Comparison of ENCODE assay signal across 8 cellular contexts in genomic region chr16:57244767-57245471, GRCh38. TPM values are rescaled to one million over a fixed set of nuclear protein-coding genes. Genes with fewer than 3 reads are reported as not detected.
A peak's percentile ranks its signal among the peaks of the same experiment; 100 is the strongest.
DNase-seq lines count a peak whose midpoint lies in the region; ATAC-seq and TF ChIP-seq lines count a peak whose summit lies in the region.

Gene ARL2BP (plus strand): TSS chr16:57245259. CDS start chr16:57245368, 109 bp downstream.

- H2AK5ac ChIP-seq in trophoblast cell (ENCODE audit: low read length), result no peak within 1 kb of the TSS

- peak within 1 kb of the TSS; percentile 85 for H2AFZ ChIP-seq in trophoblast cell (ENCODE audit: insufficient read depth, low read length, poor library complexity)

- H3K4me3 ChIP-seq in adipocyte (ENCODE audit: low read length), result peak within 1 kb of the TSS; percentile 91
- peak within 1 kb of the TSS; percentile 54 for H3K4me3 ChIP-seq in cardiac muscle cell
- peak within 1 kb of the TSS; percentile 64 for H3K4me3 ChIP-seq in trophoblast cell (ENCODE audit: low read depth, low read length)
- peak within 1 kb of the TSS; percentile 58 to 78 (median 66) for H3K4me3 ChIP-seq in transverse colon

- TF ChIP-seq CTCF in GM12872 (IDR thresholded peaks at IDR 0.05; ENCODE audit: insufficient read depth, low read depth, low read length) (0 out of 3 replicates have a peak, but pooled peaks have one; percentile 5), cardiac muscle cell (IDR thresholded peaks at IDR 0.05; ENCODE audit: low read depth, low read length) (no peak), transverse colon (IDR thresholded peaks at IDR 0.05) (peak in 1 of 5 experiments; percentile 1)

- no peak within 1 kb of the TSS for H3K23ac ChIP-seq in trophoblast cell (ENCODE audit: low read length)

- in situ Hi-C loops in transverse colon (cut with MboI; ENCODE audit: low pct_ligation_motif_present in 1 of 4, low pct_unique_long_range_greater_than_20kb in 1 of 4, low sequenced_read_pairs in 3 of 4), result no loop called here

- peak within 1 kb of the TSS; percentile 7 for H3K4ac ChIP-seq in trophoblast cell (ENCODE audit: low read depth, low read length)

- TF ChIP-seq EP300 in transverse colon (IDR thresholded peaks at IDR 0.05; ENCODE audit: low read depth), result no peak

- TF ChIP-seq POLR2A in transverse colon (IDR thresholded peaks at IDR 0.05), result peak; percentile 84

- H3K36me3 ChIP-seq in adipocyte (ENCODE audit: control insufficient read depth, insufficient read depth, low read length, severe bottlenecking), result peaks cover 35% of the 10 kb centered on the region
- H3K36me3 ChIP-seq in cardiac muscle cell, result peaks cover 23% of the 10 kb centered on the region
- H3K36me3 ChIP-seq in trophoblast cell (ENCODE audit: control insufficient read depth in 1 of 2, insufficient read depth in 2 of 2, low read length in 2 of 2), result peaks cover 4 to 8% of the 10 kb centered on the region in 2 experiments
- peaks cover 0 to 23% (median 10%) of the 10 kb centered on the region in 4 donors for H3K36me3 ChIP-seq in transverse colon

- peak within 1 kb of the TSS; percentile 36 for H4K12ac ChIP-seq in trophoblast cell (ENCODE audit: low read depth, low read length)

- H3K9ac ChIP-seq in adipocyte (ENCODE audit: low read length) (peak within 1 kb of the TSS; percentile 94), trophoblast cell (ENCODE audit: low read length) (peak within 1 kb of the TSS; percentile 64)

- intact Hi-C loops in transverse colon (cut with DNase I; ENCODE audit: low total_unique reads), result no loop called here

- H4K91ac ChIP-seq in trophoblast cell (ENCODE audit: low read depth, low read length), result peak within 1 kb of the TSS; percentile 58

- peak within 1 kb of the TSS; percentile 7 for H3K18ac ChIP-seq in trophoblast cell (ENCODE audit: low read length)

- H3K4me2 ChIP-seq in trophoblast cell (ENCODE audit: low read length), result peak within 1 kb of the TSS; percentile 87

- peak within 1 kb of the TSS; percentile 65 for H2BK120ac ChIP-seq in trophoblast cell (ENCODE audit: insufficient read depth, low read length, poor library complexity)

- H2BK5ac ChIP-seq in trophoblast cell (ENCODE audit: low read depth, low read length, poor library complexity), result peak within 1 kb of the TSS; percentile 18

- DNase-seq in NCI-H1417 treated with DMSO at 0.1 percent for 48 hours (lab: John Stamatoyannopoulos, UW) (peak; percentile 91), SW480 (ENCODE audit: low spot score) (peak; percentile 94), adipocyte (ENCODE audit: low read depth) (peak; percentile 99), cardiac muscle cell (ENCODE audit: low read depth in 1 of 2, low spot score in 1 of 2) (peak; percentile 98 to 99), trophoblast cell (peak; percentile 98), transverse colon (peak; percentile 99)

- peak within 1 kb of the TSS; percentile 73 for H3K14ac ChIP-seq in trophoblast cell (ENCODE audit: low read length)

- peak within 1 kb of the TSS; percentile 92 for H3K27ac ChIP-seq in cardiac muscle cell
- peak within 1 kb of the TSS; percentile 39 for H3K27ac ChIP-seq in trophoblast cell (ENCODE audit: low read depth, low read length)
- H3K27ac ChIP-seq in transverse colon, result peak within 1 kb of the TSS; percentile 90 to 98 (median 94)

- H3K79me2 ChIP-seq in trophoblast cell (ENCODE audit: control insufficient read depth, insufficient read depth, low read length, poor library complexity), result peaks cover 4% of the 10 kb centered on the region

- peak within 1 kb of the TSS; percentile 70 for H4K8ac ChIP-seq in trophoblast cell (ENCODE audit: low read depth, low read length)

- H3K27me3 ChIP-seq in adipocyte (replicated peaks; ENCODE audit: control insufficient read depth, insufficient read depth, low read length), result no peaks in the 10 kb centered on the region
- H3K27me3 ChIP-seq in cardiac muscle cell, result no peaks in the 10 kb centered on the region
- no peaks in the 10 kb centered on the region for H3K27me3 ChIP-seq in trophoblast cell (ENCODE audit: insufficient read depth, low read length)
- no peaks in the 10 kb centered on the region for H3K27me3 ChIP-seq in transverse colon

- ATAC-seq in HG02759 (IDR thresholded peaks at IDR 0.05; ENCODE audit: unreplicated experiment), result peak; percentile 94

- no peaks in the 10 kb centered on the region for H3K9me3 ChIP-seq in adipocyte (ENCODE audit: control insufficient read depth, low read length)
- H3K9me3 ChIP-seq in cardiac muscle cell (ENCODE audit: low read depth), result no peaks in the 10 kb centered on the region
- H3K9me3 ChIP-seq in trophoblast cell (ENCODE audit: insufficient read depth, low read depth, low read length), result no peaks in the 10 kb centered on the region
- H3K9me3 ChIP-seq in transverse colon, result no peaks in the 10 kb centered on the region

- H3K79me1 ChIP-seq in trophoblast cell (ENCODE audit: low read length), result peaks cover 3% of the 10 kb centered on the region

- WGBS in trophoblast cell (ENCODE audit: extremely low coverage, insufficient coverage, insufficient read length), result no CpG with 5 or more reads among the region's 77 CpGs
- 0 to 1% methylated on average over 6 to 31 of the region's 77 CpGs for WGBS in transverse colon (ENCODE audit: low coverage in 1 of 2), 2 donors

- H2BK12ac ChIP-seq in trophoblast cell (ENCODE audit: low read length), result no peak within 1 kb of the TSS

- peaks cover 14% of the 10 kb centered on the region for H3K4me1 ChIP-seq in adipocyte (ENCODE audit: control insufficient read depth, insufficient read depth, low read length)
- H3K4me1 ChIP-seq in cardiac muscle cell (ENCODE audit: low read depth), result peaks cover 9% of the 10 kb centered on the region
- no peaks in the 10 kb centered on the region for H3K4me1 ChIP-seq in trophoblast cell (ENCODE audit: control insufficient read depth in 1 of 2, insufficient read depth in 2 of 2, low read length in 2 of 2)
- H3K4me1 ChIP-seq in transverse colon, result peaks cover 3 to 28% (median 11%) of the 10 kb centered on the region in 4 donors

RNA-seq across cellular contexts. Expression of gene ARL2BP, which starts in this region (rescaled TPM):
- total RNA-seq in cardiac muscle cell (72.7 and 107 TPM in 2 replicates), transverse colon (10 to 100 TPM; 10.3 to 39.6 (median 36.5) TPM)
- 128 and 144 TPM in 2 replicates for polyA plus RNA-seq in cardiac muscle cell
- polyA plus RNA-seq in trophoblast cell (2013), result 26.3 and 26.9 TPM in 2 replicates

Comparison
In these comparisons a context has a peak if more than half of its experiments do, and no peak if none do; other contexts are left out.
1. Peak in every context shown above with its lines: DNase-seq, ATAC-seq, H3K4me3 ChIP-seq and H3K27ac ChIP-seq.
2. H3K27ac ChIP-seq: peak in every context shown above with its lines; median percentile 94 in transverse colon; 92 in cardiac muscle cell; 39 in trophoblast cell.